22 cellular contexts compared by ENCODE assay signal in the genomic region with DNA sequence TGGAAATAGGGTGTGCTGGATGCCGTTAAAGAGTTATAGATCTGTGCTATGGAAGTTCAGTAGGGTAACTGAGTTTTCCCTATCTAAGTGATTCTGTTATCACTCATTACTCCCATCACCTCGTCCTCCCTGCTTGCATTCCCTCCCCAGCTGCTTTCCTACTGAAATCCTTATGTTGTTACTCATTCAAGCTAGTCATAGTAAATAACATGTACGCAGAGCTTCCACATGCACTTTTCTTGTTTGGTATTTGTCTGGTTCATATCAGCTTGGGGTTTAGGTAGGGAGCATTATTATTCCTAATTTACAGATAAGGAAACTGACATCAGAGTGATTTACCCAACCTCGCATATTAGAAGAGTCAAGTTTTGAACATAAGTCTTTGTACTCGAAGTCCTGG.
"Had no signal": no experiment of that assay in that cellular context is flagged by ENCODE, and none has a peak within 500 bp of the region (broad histone marks: within the 10 kb centered on the region; RNA-seq: fewer than 3 reads in every experiment).

No MANE protein-coding gene starts in this region.

- H2AFZ ChIP-seq: neural progenitor cell had no signal

- H3K4me2 ChIP-seq: neural progenitor cell had no signal

- H3K4me3 ChIP-seq: lower lobe of right lung, neural progenitor cell, thoracic aorta, upper lobe of left lung had no signal

- H3K36me3 ChIP-seq: neural progenitor cell, thoracic aorta, upper lobe of left lung had no signal

- H3K27ac ChIP-seq: epithelial cell of prostate, lower lobe of right lung, neural progenitor cell, thoracic aorta, upper lobe of left lung had no signal

- FAIRE-seq: colon had no signal

- ATAC-seq: activated CD4-positive, alpha-beta T cell treated with anti-CD3 and anti-CD28 coated beads for 36 hours; left lobe of liver; naive thymus-derived CD8-positive, alpha-beta T cell; sciatic nerve had no signal

- H3K27me3 ChIP-seq: neural progenitor cell, upper lobe of left lung had no signal

- DNase-seq: activated B cell treated with CpG ODN at 0.5 μM for 24 hours; activated CD4-positive, alpha-beta T cell treated with anti-CD3 and anti-CD28 coated beads for 36 hours; activated CD4-positive, alpha-beta T cell treated with anti-CD3 and anti-CD28 coated beads, Interleukin-2, amount 50 U/mL, for 48 hours; activated naive CD4-positive, alpha-beta T cell treated with Interleukin-2 at 50 U/mL for 16 hours; activated naive CD8-positive, alpha-beta T cell treated with anti-CD3 and anti-CD28 coated beads, Interleukin-2, amount 10 ng/mL, durations not matched to agents 7 days and 5 days; activated T-cell treated with anti-CD3 and anti-CD28 coated beads, Interleukin-2, amount 50 U/mL, for 48 hours; amygdala; central memory CD4-positive, alpha-beta T cell; endodermal cell; foreskin fibroblast; lower lobe of right lung; naive thymus-derived CD8-positive, alpha-beta T cell; stimulated activated CD4-positive, alpha-beta T cell treated with anti-CD3 and anti-CD28 coated beads, Interleukin-4, amount 100 ng/mL, for 1 hour; stimulated activated naive CD4-positive, alpha-beta T cell treated with Interleukin-2 at 50 U/mL for 16 hours; T1000; upper lobe of left lung had no signal

- H3K9ac ChIP-seq: neural progenitor cell had no signal

- H3K9me3 ChIP-seq: lower lobe of right lung, thoracic aorta, upper lobe of left lung had no signal

- H3K4me1 ChIP-seq: lower lobe of right lung, neural progenitor cell had no signal
